ENCODE assay signal across 19 cellular contexts in genomic region chr9:81239388-81239787, GRCh38.
"Had no signal": no experiment of that assay in that cellular context is flagged by ENCODE, and none has a peak within 500 bp of the region (broad histone marks: within the 10 kb centered on the region; RNA-seq: fewer than 3 reads in every experiment).

No MANE protein-coding gene starts in this region.

- ATAC-seq: esophagus mucosa; gastrocnemius medialis; left lobe of liver; mucosa of descending colon; naive thymus-derived CD8-positive, alpha-beta T cell; psoas muscle; sciatic nerve; stimulated activated naive B cell treated with anti-CD40 and anti-IgM and Interleukin-4, amounts not matched to agents 10 μg/mL and 1 μg/mL and 100 μg/mL, for 72 hours had no signal

- H3K4me3 ChIP-seq: coronary artery, gastrocnemius medialis, mucosa of descending colon, psoas muscle, skin epidermis, stomach had no signal

- H3K4me1 ChIP-seq: gastrocnemius medialis, psoas muscle, stomach had no signal

- H3K36me3 Mint-ChIP-seq: naive thymus-derived CD8-positive, alpha-beta T cell; stimulated activated naive B cell treated with anti-CD40 and anti-IgM and Interleukin-4, amounts not matched to agents 10 μg/mL and 1 μg/mL and 100 μg/mL, for 72 hours had no signal

- H3K9me3 Mint-ChIP-seq: endodermal cell; stimulated activated naive B cell treated with anti-CD40 and anti-IgM and Interleukin-4, amounts not matched to agents 10 μg/mL and 1 μg/mL and 100 μg/mL, for 72 hours had no signal

- H3K36me3 ChIP-seq: gastrocnemius medialis, neutrophil, stomach had no signal

- H3K9me3 ChIP-seq: gastrocnemius medialis, mucosa of descending colon, neutrophil, psoas muscle, stomach had no signal

- H3K27ac ChIP-seq: coronary artery, gastrocnemius medialis, neutrophil, psoas muscle, skin epidermis, stomach had no signal

- H3K27me3 Mint-ChIP-seq: naive thymus-derived CD8-positive, alpha-beta T cell; stimulated activated naive B cell treated with anti-CD40 and anti-IgM and Interleukin-4, amounts not matched to agents 10 μg/mL and 1 μg/mL and 100 μg/mL, for 72 hours had no signal

- H3K27me3 ChIP-seq: gastrocnemius medialis, neutrophil, stomach had no signal

- H3K4me3 Mint-ChIP-seq: endodermal cell; naive thymus-derived CD8-positive, alpha-beta T cell; stimulated activated naive B cell treated with anti-CD40 and anti-IgM and Interleukin-4, amounts not matched to agents 10 μg/mL and 1 μg/mL and 100 μg/mL, for 72 hours had no signal

- H3K27ac Mint-ChIP-seq: endodermal cell; naive thymus-derived CD8-positive, alpha-beta T cell; stimulated activated naive B cell treated with anti-CD40 and anti-IgM and Interleukin-4, amounts not matched to agents 10 μg/mL and 1 μg/mL and 100 μg/mL, for 72 hours had no signal

- DNase-seq: effector CD4-positive, alpha-beta T cell; endodermal cell; gastrocnemius medialis; kidney glomerular epithelial cell; mammary epithelial cell; mucosa of descending colon; naive thymus-derived CD8-positive, alpha-beta T cell; psoas muscle; stimulated activated CD4-positive, alpha-beta T cell treated with anti-CD3 and anti-CD28 coated beads, Interleukin-2, amount 100 ng/mL, for 24 hours; stimulated activated CD4-positive, alpha-beta T cell treated with anti-CD3 and anti-CD28 coated beads, Interleukin-4, amount 100 ng/mL, for 4 hours; stimulated activated naive B cell treated with anti-CD40 and anti-IgM and Interleukin-4, amounts not matched to agents 10 μg/mL and 1 μg/mL and 100 μg/mL, for 72 hours; stomach; substantia nigra had no signal
